In the genomic region with DNA sequence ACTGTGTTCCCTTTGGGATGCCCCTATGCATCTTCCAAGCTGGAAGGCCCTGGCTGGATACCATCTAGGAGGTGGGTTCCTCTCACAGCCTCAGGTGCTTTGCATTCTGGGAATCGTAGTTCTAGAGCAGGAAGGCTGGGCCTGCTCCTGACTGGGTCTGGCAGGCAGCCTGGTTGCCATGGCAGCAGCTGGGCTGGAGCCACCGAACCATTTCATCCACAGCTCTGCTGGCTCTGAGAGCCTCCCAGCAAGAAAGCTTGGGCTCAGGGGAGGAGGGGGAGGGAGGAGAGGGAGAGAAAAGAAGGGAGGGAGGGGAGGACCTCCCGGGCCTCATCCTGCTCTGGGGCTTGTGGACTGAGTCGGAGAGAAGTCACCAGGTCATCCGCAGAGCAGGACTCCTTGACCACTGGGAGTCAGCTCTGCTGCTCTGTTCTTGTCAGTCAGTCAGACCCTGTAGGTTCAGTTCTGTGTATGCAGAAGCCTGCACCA, we compare ENCODE assay signal across 9 cellular contexts.
A peak's percentile ranks its signal among the peaks of the same experiment; 100 is the strongest.
DNase-seq lines count a peak whose midpoint lies in the region; ATAC-seq, FAIRE-seq and TF ChIP-seq lines count a peak whose summit lies in the region.
"Had no signal": no experiment of that assay in that cellular context is flagged by ENCODE, and none has a peak within 500 bp of the region (broad histone marks: within the 10 kb centered on the region; RNA-seq: fewer than 3 reads in every experiment).

No MANE protein-coding gene starts in this region.

- no peak overlapping the region for H4K8ac ChIP-seq in IMR-90 (ENCODE audit: low read depth in 2 of 2, low read length in 2 of 2)

- DNase-seq in C1 segment of cervical spinal cord (lab: John Stamatoyannopoulos, UW): peak; percentile 27 to 98 (median 84)
- peak; percentile 38 for DNase-seq in IMR-90
- DNase-seq in RCC 7860 (ENCODE audit: low spot score): peak; percentile 72
- DNase-seq in fibroblast of pulmonary artery (ENCODE audit: low read depth): peak; percentile 69
- DNase-seq in osteoblast (ENCODE audit: insufficient read length, low spot score, missing footprints): peak; percentile 82
- DNase-seq in AML-193 (lab: John Stamatoyannopoulos, UW): no peak

- WGBS in IMR-90 (ENCODE audit: extremely low coverage in 2 of 2, insufficient read length in 1 of 2), 2 experiments: 0% methylated on average over 1 of the region's 5 CpGs; no CpG with 5 or more reads in 1 of the 2 experiments

- POLR2A ChIA-PET in IMR-90 (lab: Charles Lee; ENCODE audit: unreplicated experiment): no interaction called here

- H4K5ac ChIP-seq in IMR-90 (ENCODE audit: low read depth, low read length): no peak overlapping the region

- no peaks in the 10 kb centered on the region for H3K79me2 ChIP-seq in osteoblast (ENCODE audit: insufficient read depth, low read length)

- no peak overlapping the region for H2BK120ac ChIP-seq in IMR-90 (ENCODE audit: low read depth, low read length)

- TF ChIP-seq POLR2A in IMR-90 (IDR thresholded peaks at IDR 0.05; ENCODE audit: low read depth, low read length): no peak

- no peak overlapping the region for H3K9ac ChIP-seq in IMR-90 (ENCODE audit: low read depth, low read length)

- H3K36me3 ChIP-seq in IMR-90 (ENCODE audit: control insufficient read depth, insufficient read depth, low read length) (no peaks in the 10 kb centered on the region), osteoblast (ENCODE audit: insufficient read depth, low read length) (no peaks in the 10 kb centered on the region)

- H3K27ac ChIP-seq in IMR-90 (ENCODE audit: insufficient read depth, low read length): no peak overlapping the region
- no peak overlapping the region for H3K27ac ChIP-seq in osteoblast (ENCODE audit: low read depth, low read length)

- no peaks in the 10 kb centered on the region for H3K9me1 ChIP-seq in IMR-90 (ENCODE audit: insufficient read depth, low read length)

- H3K9me3 ChIP-seq in IMR-90 (ENCODE audit: control insufficient read depth, insufficient read depth, low read length): no peaks in the 10 kb centered on the region
- H3K9me3 ChIP-seq in osteoblast (ENCODE audit: low read depth, low read length): no peaks in the 10 kb centered on the region

- H3K4me2 ChIP-seq in IMR-90 (ENCODE audit: low read depth, low read length): no peak overlapping the region
- H3K4me2 ChIP-seq in osteoblast (ENCODE audit: insufficient read depth, low read length): no peak overlapping the region

- H4K20me1 ChIP-seq in IMR-90 (ENCODE audit: insufficient read depth, low read length): no peaks in the 10 kb centered on the region
- H4K20me1 ChIP-seq in osteoblast (ENCODE audit: insufficient read depth, low read length): no peaks in the 10 kb centered on the region

- H2AK5ac ChIP-seq in IMR-90 (ENCODE audit: low read depth, low read length): no peak overlapping the region

- no peak overlapping the region for H2BK15ac ChIP-seq in IMR-90 (ENCODE audit: low read depth, low read length)

- no peak for TF ChIP-seq RAD21 in IMR-90 (IDR thresholded peaks at IDR 0.05; ENCODE audit: low read length)

- H3K4ac ChIP-seq in IMR-90 (ENCODE audit: low read depth, low read length): no peak overlapping the region

- no peak overlapping the region for H3K18ac ChIP-seq in IMR-90 (ENCODE audit: low read depth, low read length)

- no peak overlapping the region for H3K23ac ChIP-seq in IMR-90 (ENCODE audit: low read depth, low read length)

- H2BK5ac ChIP-seq in IMR-90 (ENCODE audit: low read depth, low read length, poor library complexity, severe bottlenecking): no peak overlapping the region

- no peak overlapping the region for H4K91ac ChIP-seq in IMR-90 (ENCODE audit: insufficient read depth, low read depth, low read length)

- no peak overlapping the region for H3K14ac ChIP-seq in IMR-90 (replicated peaks; ENCODE audit: low read depth, low read length)

- no peaks in the 10 kb centered on the region for H3K79me1 ChIP-seq in IMR-90 (ENCODE audit: low read depth in 1 of 2, low read length in 2 of 2)

- H3K56ac ChIP-seq in IMR-90 (ENCODE audit: extremely low read depth, insufficient read depth, low read length): no peak overlapping the region

- H3K4me3 ChIP-seq in IMR-90 (ENCODE audit: insufficient read depth, low read depth, low read length) (no peak overlapping the region), fibroblast of pulmonary artery (replicated peaks; ENCODE audit: low read depth, low read length) (no peak overlapping the region), osteoblast (ENCODE audit: insufficient read depth, low read length) (no peak overlapping the region)

- H3K27me3 ChIP-seq in IMR-90 (ENCODE audit: control insufficient read depth, insufficient read depth, low read length) (peaks cover 30% of the 10 kb centered on the region), osteoblast (ENCODE audit: insufficient read depth, low read length) (peaks cover 15% of the 10 kb centered on the region)

- intact Hi-C loops in IMR-90 (cut with micrococcal nuclease): no loop called here

- CTCF ChIA-PET in IMR-90 (lab: Yijun Ruan, JAX): no interaction called here

- BruUV-seq in IMR-90 (replicated peaks; lab: Mats Ljungman, UMichigan): no TSS peak

- dilution Hi-C loops in IMR-90 (cut with HindIII; ENCODE audit: low sequenced_read_pairs, unreplicated experiment): no loop called here

- in situ Hi-C loops in IMR-90 (cut with MboI; ENCODE audit: low sequenced_read_pairs): no loop called here

- H3K4me1 ChIP-seq in IMR-90 (ENCODE audit: control insufficient read depth, insufficient read depth, low read length) (no peaks in the 10 kb centered on the region), osteoblast (ENCODE audit: insufficient read depth, low read length) (no peaks in the 10 kb centered on the region)

- no peak overlapping the region for H2AFZ ChIP-seq in IMR-90 (replicated peaks; ENCODE audit: low read length, poor library complexity)
- no peak overlapping the region for H2AFZ ChIP-seq in osteoblast (ENCODE audit: low read length)

- TF ChIP-seq CTCF in IMR-90 (conservative IDR thresholded peaks at IDR 0.05; ENCODE audit: low read depth, low read length) (no peak), fibroblast of pulmonary artery (IDR thresholded peaks at IDR 0.05; ENCODE audit: low read length, missing control alignments) (no peak), osteoblast (IDR thresholded peaks at IDR 0.05; ENCODE audit: extremely low read depth, low read depth, low read length) (no peak)

- H2BK20ac ChIP-seq in IMR-90 (ENCODE audit: low read depth, low read length): no peak overlapping the region

- peak; percentile 72 for ATAC-seq in IMR-90 (ENCODE audit: low read depth)
- no peak for ATAC-seq in GM21737 (IDR thresholded peaks at IDR 0.05; ENCODE audit: unreplicated experiment)
- ATAC-seq in GM19324 (IDR thresholded peaks at IDR 0.05; ENCODE audit: low FRiP score, unreplicated experiment): no peak

- FAIRE-seq in RCC 7860 (lab: Jason Lieb, UNC): peak; percentile 53
- FAIRE-seq: G401.6 had no signal

- no peak overlapping the region for H2AK9ac ChIP-seq in IMR-90 (replicated peaks; ENCODE audit: low read depth, low read length, poor library complexity)

TF ChIP-seq in IMR-90, 13 proteins besides CTCF, POLR2A, EP300 and RAD21:
- no peak for TF ChIP-seq MAZ (IDR thresholded peaks at IDR 0.05; ENCODE audit: borderline replicate concordance, low read depth, low read length)
- no peak for TF ChIP-seq FOS (IDR thresholded peaks at IDR 0.05; ENCODE audit: low read depth, low read length)
- no peak for TF ChIP-seq MAFK (IDR thresholded peaks at IDR 0.05; ENCODE audit: low read depth, low read length)
- TF ChIP-seq, protein P1, sequence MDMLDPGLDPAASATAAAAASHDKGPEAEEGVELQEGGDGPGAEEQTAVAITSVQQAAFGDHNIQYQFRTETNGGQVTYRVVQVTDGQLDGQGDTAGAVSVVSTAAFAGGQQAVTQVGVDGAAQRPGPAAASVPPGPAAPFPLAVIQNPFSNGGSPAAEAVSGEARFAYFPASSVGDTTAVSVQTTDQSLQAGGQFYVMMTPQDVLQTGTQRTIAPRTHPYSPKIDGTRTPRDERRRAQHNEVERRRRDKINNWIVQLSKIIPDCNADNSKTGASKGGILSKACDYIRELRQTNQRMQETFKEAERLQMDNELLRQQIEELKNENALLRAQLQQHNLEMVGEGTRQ (IDR thresholded peaks at IDR 0.05; ENCODE audit: low read depth, low read length): no peak
- TF ChIP-seq RFX5 (IDR thresholded peaks at IDR 0.05; ENCODE audit: low read depth, low read length): no peak
- TF ChIP-seq CEBPB (IDR thresholded peaks at IDR 0.05; ENCODE audit: low read depth, low read length): no peak
- no peak for TF ChIP-seq RCOR1 (IDR thresholded peaks at IDR 0.05; ENCODE audit: insufficient replicate concordance, low read length)
- TF ChIP-seq CHD1 (IDR thresholded peaks at IDR 0.05; ENCODE audit: low read depth, low read length): no peak
- no peak for TF ChIP-seq SMC3 (IDR thresholded peaks at IDR 0.05; ENCODE audit: low read depth, low read length)
- no peak for TF ChIP-seq MXI1 (IDR thresholded peaks at IDR 0.05; ENCODE audit: borderline replicate concordance, low read depth, low read length)
- TF ChIP-seq NFE2L2 (IDR thresholded peaks at IDR 0.05; ENCODE audit: low read depth, low read length): no peak
- TF ChIP-seq, protein P2, sequence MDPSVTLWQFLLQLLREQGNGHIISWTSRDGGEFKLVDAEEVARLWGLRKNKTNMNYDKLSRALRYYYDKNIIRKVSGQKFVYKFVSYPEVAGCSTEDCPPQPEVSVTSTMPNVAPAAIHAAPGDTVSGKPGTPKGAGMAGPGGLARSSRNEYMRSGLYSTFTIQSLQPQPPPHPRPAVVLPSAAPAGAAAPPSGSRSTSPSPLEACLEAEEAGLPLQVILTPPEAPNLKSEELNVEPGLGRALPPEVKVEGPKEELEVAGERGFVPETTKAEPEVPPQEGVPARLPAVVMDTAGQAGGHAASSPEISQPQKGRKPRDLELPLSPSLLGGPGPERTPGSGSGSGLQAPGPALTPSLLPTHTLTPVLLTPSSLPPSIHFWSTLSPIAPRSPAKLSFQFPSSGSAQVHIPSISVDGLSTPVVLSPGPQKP (IDR thresholded peaks at IDR 0.05; ENCODE audit: borderline replicate concordance, low read depth, low read length): no peak
- no peak for TF ChIP-seq BHLHE40 (IDR thresholded peaks at IDR 0.05; ENCODE audit: low read depth, low read length)

Comparison
In these comparisons a context has a peak if more than half of its experiments do, and no peak if none do; other contexts are left out.
1. DNase-seq: peak in C1 segment of cervical spinal cord (14 of 14), IMR-90 (single experiment), RCC 7860 (single experiment), fibroblast of pulmonary artery (single experiment) and osteoblast (single experiment); none in AML-193 (0 of 2).